Comparison of ENCODE assay signal across 12 cellular contexts in genomic region chr17:36229644-36230043, GRCh38. TPM values are rescaled to one million over a fixed set of nuclear protein-coding genes. Genes with fewer than 3 reads are reported as not detected.
DNase-seq lines count a peak whose midpoint lies in the region; ATAC-seq and TF ChIP-seq lines count a peak whose summit lies in the region.
"Not testable (repeated sequence)": the region's sequence is repeated elsewhere in the genome, so short reads cannot be mapped to it uniquely, and the experiment has no call there.
"Had no signal": no experiment of that assay in that cellular context is flagged by ENCODE, and none has a peak within 500 bp of the region (broad histone marks: within the 10 kb centered on the region; RNA-seq: fewer than 3 reads in every experiment).

No MANE protein-coding gene starts in this region.

- CTCF ChIA-PET in Panc1 (lab: Charles Lee); activated CD4-positive, alpha-beta memory T cell treated with anti-CD3 and anti-CD28 coated beads, Interleukin-2, amount 10 ng/mL, durations not matched to agents 7 days and 5 days (lab: Charles Lee): not testable (repeated sequence)

- not testable (repeated sequence) for ATAC-seq in Panc1; activated naive CD8-positive, alpha-beta T cell treated with anti-CD3 and anti-CD28 coated beads, Interleukin-2, amount 10 ng/mL, durations not matched to agents 7 days and 5 days (ENCODE audit: low read depth); Right ventricle myocardium inferior

- peak; percentile 45 for TF ChIP-seq CTCF in CD14-positive monocyte (IDR thresholded peaks at IDR 0.05)
- peak; percentile 12 for TF ChIP-seq CTCF in GM20000 (IDR thresholded peaks at IDR 0.05; ENCODE audit: extremely low read depth, missing control alignments)
- TF ChIP-seq CTCF in Panc1 (IDR thresholded peaks at IDR 0.05), result peak; percentile 9; the same call in 1 of the 2 replicates
- TF ChIP-seq CTCF in nephron (IDR thresholded peaks at IDR 0.05; ENCODE audit: unreplicated experiment in 3 of 3), result peak in 2 of 3 experiments; percentile 18 to 36

- POLR2A ChIA-PET in Panc1 (lab: Charles Lee); activated CD4-positive, alpha-beta memory T cell treated with anti-CD3 and anti-CD28 coated beads, Interleukin-2, amount 10 ng/mL, durations not matched to agents 7 days and 5 days (lab: Charles Lee); activated naive CD8-positive, alpha-beta T cell treated with anti-CD3 and anti-CD28 coated beads, Interleukin-2, amount 10 ng/mL, durations not matched to agents 7 days and 5 days (lab: Charles Lee): not testable (repeated sequence)

- not testable (repeated sequence) for H3K36me3 Mint-ChIP-seq in CD14-positive monocyte; activated CD4-positive, alpha-beta memory T cell treated with anti-CD3 and anti-CD28 coated beads, Interleukin-2, amount 10 ng/mL, durations not matched to agents 7 days and 5 days (ENCODE audit: low read depth); activated naive CD8-positive, alpha-beta T cell treated with anti-CD3 and anti-CD28 coated beads, Interleukin-2, amount 10 ng/mL, durations not matched to agents 7 days and 5 days; nephron (ENCODE audit: low read depth)

- not testable (repeated sequence) for H3K27ac ChIP-seq in Panc1 (ENCODE audit: low read length)

- H3K27ac Mint-ChIP-seq in CD14-positive monocyte; activated CD4-positive, alpha-beta memory T cell treated with anti-CD3 and anti-CD28 coated beads, Interleukin-2, amount 10 ng/mL, durations not matched to agents 7 days and 5 days; activated naive CD8-positive, alpha-beta T cell treated with anti-CD3 and anti-CD28 coated beads, Interleukin-2, amount 10 ng/mL, durations not matched to agents 7 days and 5 days; nephron: not testable (repeated sequence)

- not testable (repeated sequence) for H3K4me3 Mint-ChIP-seq in CD14-positive monocyte; activated CD4-positive, alpha-beta memory T cell treated with anti-CD3 and anti-CD28 coated beads, Interleukin-2, amount 10 ng/mL, durations not matched to agents 7 days and 5 days; activated naive CD8-positive, alpha-beta T cell treated with anti-CD3 and anti-CD28 coated beads, Interleukin-2, amount 10 ng/mL, durations not matched to agents 7 days and 5 days; nephron

- BruUV-seq in Panc1 (replicated peaks; lab: Mats Ljungman, UMichigan), result not testable (repeated sequence)

- H3K9me3 ChIP-seq in Panc1 (ENCODE audit: control insufficient read depth, insufficient read depth, low read depth, low read length), result not testable (repeated sequence)

- not testable (repeated sequence) for H3K36me3 ChIP-seq in Panc1 (ENCODE audit: control insufficient read depth, insufficient read depth, low read length)

- in situ Hi-C loops in Panc1 (cut with HindIII; ENCODE audit: low pct_unique_long_range_greater_than_20kb, low sequenced_read_pairs), result not testable (repeated sequence)

- H3K27me3 ChIP-seq in Panc1 (ENCODE audit: control insufficient read depth, insufficient read depth, low read length), result not testable (repeated sequence)

- intact Hi-C loops in CD14-positive monocyte (cut with micrococcal nuclease); Panc1 (cut with micrococcal nuclease; ENCODE audit: unreplicated experiment); Right ventricle myocardium inferior (cut with DNase I): not testable (repeated sequence)

- H3K4me1 Mint-ChIP-seq in CD14-positive monocyte; activated CD4-positive, alpha-beta memory T cell treated with anti-CD3 and anti-CD28 coated beads, Interleukin-2, amount 10 ng/mL, durations not matched to agents 7 days and 5 days; activated naive CD8-positive, alpha-beta T cell treated with anti-CD3 and anti-CD28 coated beads, Interleukin-2, amount 10 ng/mL, durations not matched to agents 7 days and 5 days; nephron: not testable (repeated sequence)

- H3K9me3 Mint-ChIP-seq in CD14-positive monocyte; activated CD4-positive, alpha-beta memory T cell treated with anti-CD3 and anti-CD28 coated beads, Interleukin-2, amount 10 ng/mL, durations not matched to agents 7 days and 5 days; activated naive CD8-positive, alpha-beta T cell treated with anti-CD3 and anti-CD28 coated beads, Interleukin-2, amount 10 ng/mL, durations not matched to agents 7 days and 5 days; nephron: not testable (repeated sequence)

- DNase-seq in CD14-positive monocyte (ENCODE audit: low spot score) (peak; percentile 53), Right ventricle myocardium inferior (ENCODE audit: missing footprints) (peak; percentile 71)
- not testable (repeated sequence) for DNase-seq in GM20000 (ENCODE audit: low spot score); Panc1 (ENCODE audit: low read depth, low spot score)
- peak; percentile 34 for DNase-seq in activated CD4-positive, alpha-beta memory T cell treated with anti-CD3 and anti-CD28 coated beads, Interleukin-2, amount 10 ng/mL, durations not matched to agents 7 days and 5 days
- DNase-seq in activated naive CD8-positive, alpha-beta T cell treated with anti-CD3 and anti-CD28 coated beads, Interleukin-2, amount 10 ng/mL, durations not matched to agents 7 days and 5 days, result peak; percentile 40
- DNase-seq in stimulated activated CD8-positive, alpha-beta memory T cell treated with anti-CD3 and anti-CD28 coated beads, Interleukin-4, amount 100 ng/mL, for 24 hours (ENCODE audit: low read depth), result peak; percentile 12

- not testable (repeated sequence) for H3K4me3 ChIP-seq in Panc1 (ENCODE audit: low read depth in 2 of 2, low read length in 2 of 2)

- H3K4me1 ChIP-seq in Panc1 (ENCODE audit: control insufficient read depth, insufficient read depth, low read length), result not testable (repeated sequence)

- H3K27me3 Mint-ChIP-seq in CD14-positive monocyte (ENCODE audit: low read depth in 3 of 3); activated CD4-positive, alpha-beta memory T cell treated with anti-CD3 and anti-CD28 coated beads, Interleukin-2, amount 10 ng/mL, durations not matched to agents 7 days and 5 days; activated naive CD8-positive, alpha-beta T cell treated with anti-CD3 and anti-CD28 coated beads, Interleukin-2, amount 10 ng/mL, durations not matched to agents 7 days and 5 days; nephron (ENCODE audit: low read depth): not testable (repeated sequence)

RNA-seq across cellular contexts. Expression of gene CCL4L2, which starts 18.8 kb away (rescaled TPM):
- 10 to 100 TPM; 24.8 to 25.3 TPM for polyA plus RNA-seq in CD14-positive monocyte
- total RNA-seq in Panc1 (2021; ENCODE audit: unreplicated experiment) (not detected), Right ventricle myocardium inferior (not detected)
- polyA plus RNA-seq in Panc1 (2012; ENCODE audit: insufficient read length), result not detected
- total RNA-seq in activated CD4-positive, alpha-beta memory T cell treated with anti-CD3 and anti-CD28 coated beads, Interleukin-2, amount 10 ng/mL, durations not matched to agents 7 days and 5 days, result 1 to 10 TPM; 3.6 to 4.0 TPM
- 1 to 10 TPM; 4.0 to 8.7 TPM for total RNA-seq in activated naive CD8-positive, alpha-beta T cell treated with anti-CD3 and anti-CD28 coated beads, Interleukin-2, amount 10 ng/mL, durations not matched to agents 7 days and 5 days
- total RNA-seq: A673; CD4-positive, CD25-positive, alpha-beta regulatory T cell; H4; MCF 10A had no signal

RNA-seq across cellular contexts. Expression of gene CCL3L1, which starts 33.1 kb away (rescaled TPM):
- 100 to 1,000 TPM in 1 of 2 donors, 10 to 100 TPM in 1; 57.7 to 137 TPM for polyA plus RNA-seq in CD14-positive monocyte
- not detected for total RNA-seq in Panc1 (2021; ENCODE audit: unreplicated experiment)
- polyA plus RNA-seq in Panc1 (2012; ENCODE audit: insufficient read length), result not detected
- 1 to 10 TPM; 1.7 to 1.9 TPM for total RNA-seq in activated CD4-positive, alpha-beta memory T cell treated with anti-CD3 and anti-CD28 coated beads, Interleukin-2, amount 10 ng/mL, durations not matched to agents 7 days and 5 days
- 10 to 100 TPM; 13.7 to 18.4 TPM for total RNA-seq in activated naive CD8-positive, alpha-beta T cell treated with anti-CD3 and anti-CD28 coated beads, Interleukin-2, amount 10 ng/mL, durations not matched to agents 7 days and 5 days
- total RNA-seq in Right ventricle myocardium inferior, result not detected
- total RNA-seq: A673; CD4-positive, CD25-positive, alpha-beta regulatory T cell; H4; MCF 10A had no signal
- polyA plus RNA-seq: CD4-positive, CD25-positive, alpha-beta regulatory T cell had no signal

RNA-seq across cellular contexts. Expression of gene TBC1D3I, which starts 34.7 kb away (rescaled TPM):
- not detected for polyA plus RNA-seq in CD14-positive monocyte
- total RNA-seq in Panc1 (2021; ENCODE audit: unreplicated experiment) (0.54 TPM), Right ventricle myocardium inferior (not detected)
- polyA plus RNA-seq in Panc1 (2012; ENCODE audit: insufficient read length), result 1.9 TPM
- total RNA-seq in activated CD4-positive, alpha-beta memory T cell treated with anti-CD3 and anti-CD28 coated beads, Interleukin-2, amount 10 ng/mL, durations not matched to agents 7 days and 5 days, result under 1 TPM; 0.15 to 0.76 TPM
- under 1 TPM; 0.78 to 0.88 TPM for total RNA-seq in activated naive CD8-positive, alpha-beta T cell treated with anti-CD3 and anti-CD28 coated beads, Interleukin-2, amount 10 ng/mL, durations not matched to agents 7 days and 5 days
- total RNA-seq: H4 had no signal
- polyA plus RNA-seq: CD4-positive, CD25-positive, alpha-beta regulatory T cell had no signal

RNA-seq across cellular contexts. Expression of gene TBC1D3B, which starts 53.2 kb away (rescaled TPM):
- polyA plus RNA-seq in CD14-positive monocyte, result not detected
- total RNA-seq in Panc1 (2021; ENCODE audit: unreplicated experiment) (7.4 TPM), Right ventricle myocardium inferior (4.0 TPM)
- 5.0 TPM for polyA plus RNA-seq in Panc1 (2012; ENCODE audit: insufficient read length)
- 1 to 10 TPM; 6.8 to 9.5 TPM for total RNA-seq in activated CD4-positive, alpha-beta memory T cell treated with anti-CD3 and anti-CD28 coated beads, Interleukin-2, amount 10 ng/mL, durations not matched to agents 7 days and 5 days
- 1 to 10 TPM; 7.7 to 9.9 TPM for total RNA-seq in activated naive CD8-positive, alpha-beta T cell treated with anti-CD3 and anti-CD28 coated beads, Interleukin-2, amount 10 ng/mL, durations not matched to agents 7 days and 5 days
- polyA plus RNA-seq: CD4-positive, CD25-positive, alpha-beta regulatory T cell had no signal

Comparison
In these comparisons a context has a peak if more than half of its experiments do, and no peak if none do; other contexts are left out.
1. RNA of gene CCL3L1, which starts 33.1 kb away (total RNA-seq): 13.7 to 18.4 TPM in activated naive CD8-positive, alpha-beta T cell treated with anti-CD3 and anti-CD28 coated beads, Interleukin-2, amount 10 ng/mL, durations not matched to agents 7 days and 5 days; 1.7 to 1.9 TPM in activated CD4-positive, alpha-beta memory T cell treated with anti-CD3 and anti-CD28 coated beads, Interleukin-2, amount 10 ng/mL, durations not matched to agents 7 days and 5 days, not detected in Panc1 (single experiment) and not detected in Right ventricle myocardium inferior (single experiment); every median in the first group is over 4 times any median in the second.
2. Peak in every context shown above with its lines, with median percentiles within 50 percentile points of each other: CTCF ChIP-seq.